Comparison of ENCODE assay signal across 1 cellular context in the genomic region with DNA sequence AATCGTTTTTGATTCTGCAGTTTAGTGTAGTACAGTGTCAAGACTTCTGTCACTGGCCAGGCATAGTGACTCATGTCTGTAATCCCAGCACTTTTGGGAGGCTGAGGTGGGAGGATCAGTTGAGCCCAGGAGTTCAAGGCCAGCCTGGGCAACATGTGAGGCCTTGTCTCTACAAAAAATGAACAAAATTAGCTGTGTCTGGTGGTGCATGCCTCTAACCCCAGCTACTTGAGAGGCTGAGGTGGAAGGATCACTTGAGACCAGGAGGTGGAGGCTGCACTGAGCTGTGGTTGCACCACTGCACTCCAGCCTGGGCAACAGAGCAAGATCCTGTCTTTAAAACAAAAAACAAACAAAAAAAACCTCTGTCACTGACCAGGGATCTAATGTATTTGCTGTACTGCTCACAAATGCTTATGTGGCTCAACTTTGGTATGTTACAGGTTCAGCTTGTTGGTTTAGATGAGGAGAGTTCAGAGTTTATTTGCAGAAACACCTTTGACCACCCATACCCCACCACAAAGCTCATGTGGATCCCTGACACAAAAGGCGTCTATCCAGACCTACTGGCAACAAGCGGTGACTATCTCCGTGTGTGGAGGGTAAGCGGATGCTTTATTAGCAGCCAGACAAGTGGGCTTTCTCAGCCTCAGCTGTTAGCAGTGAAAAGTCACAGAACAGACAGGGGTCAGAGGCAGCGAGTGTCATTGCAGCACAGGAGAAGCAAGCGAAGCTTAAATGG.
TF ChIP-seq lines count a peak whose summit lies in the region.

No MANE protein-coding gene starts in this region.

TF ChIP-seq in HepG2, 621 proteins besides CTCF, POLR2A, EP300 and RAD21 (continues in another document):
- TF ChIP-seq, protein P1, sequence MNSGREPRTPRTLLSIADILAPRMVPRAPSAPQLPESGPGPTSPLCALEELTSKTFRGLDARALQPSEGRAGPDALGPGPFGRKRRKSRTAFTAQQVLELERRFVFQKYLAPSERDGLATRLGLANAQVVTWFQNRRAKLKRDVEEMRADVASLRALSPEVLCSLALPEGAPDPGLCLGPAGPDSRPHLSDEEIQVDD (CRISPR knock-in tag; IDR thresholded peaks at IDR 0.05; ENCODE audit: borderline replicate concordance): no peak
- TF ChIP-seq, protein P2, sequence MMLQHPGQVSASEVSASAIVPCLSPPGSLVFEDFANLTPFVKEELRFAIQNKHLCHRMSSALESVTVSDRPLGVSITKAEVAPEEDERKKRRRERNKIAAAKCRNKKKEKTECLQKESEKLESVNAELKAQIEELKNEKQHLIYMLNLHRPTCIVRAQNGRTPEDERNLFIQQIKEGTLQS (CRISPR knock-in tag; IDR thresholded peaks at IDR 0.05): no peak
- TF ChIP-seq SMARCC2 (IDR thresholded peaks at IDR 0.05) (no peak), ZNF790 (CRISPR knock-in tag; IDR thresholded peaks at IDR 0.05; ENCODE audit: borderline replicate concordance) (peak; percentile 54; the same call in 1 of the 2 replicates), PAX8 (CRISPR knock-in tag; IDR thresholded peaks at IDR 0.05; ENCODE audit: borderline replicate concordance) (0 out of 2 replicates have a peak, but pooled peaks have one; percentile 73), POLR2G (IDR thresholded peaks at IDR 0.05; ENCODE audit: low read depth, low read length) (no peak), MTA1 (CRISPR knock-in tag; IDR thresholded peaks at IDR 0.05; ENCODE audit: borderline replicate concordance) (peak; percentile 91; the same call in 1 of the 2 replicates), TEAD2 (CRISPR knock-in tag; IDR thresholded peaks at IDR 0.05) (no peak), ZMYM2 (CRISPR knock-in tag; IDR thresholded peaks at IDR 0.05) (peak; percentile 100), MED1 (CRISPR knock-in tag; IDR thresholded peaks at IDR 0.05) (peak; percentile 88), CCDC6 (CRISPR knock-in tag; IDR thresholded peaks at IDR 0.05) (peak; percentile 93), ZNF564 (CRISPR knock-in tag; IDR thresholded peaks at IDR 0.05) (peak; percentile 62; the same call in 1 of the 2 replicates), BRD4 (CRISPR knock-in tag; IDR thresholded peaks at IDR 0.05) (no peak), CEBPB (IDR thresholded peaks at IDR 0.05; ENCODE audit: borderline replicate concordance, low read depth, low read length) (peak; percentile 48; the same call in 1 of the 2 replicates), MAFG (CRISPR knock-in tag; IDR thresholded peaks at IDR 0.05) (no peak), KDM5B (CRISPR knock-in tag; IDR thresholded peaks at IDR 0.05; ENCODE audit: borderline replicate concordance) (peak; percentile 57; the same call in 1 of the 2 replicates), STAT5B (CRISPR knock-in tag; IDR thresholded peaks at IDR 0.05) (no peak), PHF5A (CRISPR knock-in tag; IDR thresholded peaks at IDR 0.05; ENCODE audit: low read depth, unreplicated experiment) (peak; percentile 94), MBNL3 (CRISPR knock-in tag; conservative IDR thresholded peaks at IDR 0.05) (no peak), TRIM24 (CRISPR knock-in tag; IDR thresholded peaks at IDR 0.05) (no peak), ZNF180 (CRISPR knock-in tag; IDR thresholded peaks at IDR 0.05; ENCODE audit: borderline replicate concordance, low read depth) (no peak), ZNF343 (CRISPR knock-in tag; IDR thresholded peaks at IDR 0.05) (peak; percentile 63; the same call in 1 of the 2 replicates), CHD4 (IDR thresholded peaks at IDR 0.05; ENCODE audit: borderline replicate concordance, low read length) (peak; percentile 95), SMAD3 (CRISPR knock-in tag; IDR thresholded peaks at IDR 0.05) (peak; percentile 53; the same call in 1 of the 2 replicates), KDM5A (IDR thresholded peaks at IDR 0.05; ENCODE audit: borderline replicate concordance, low read length) (no peak), ERF (CRISPR knock-in tag; IDR thresholded peaks at IDR 0.05) (peak; percentile 73), NBN (conservative IDR thresholded peaks at IDR 0.05) (0 out of 2 replicates have a peak, but pooled peaks have one; percentile 18), NCOA1 (CRISPR knock-in tag; IDR thresholded peaks at IDR 0.05) (peak; percentile 96), ZNF496 (CRISPR knock-in tag; IDR thresholded peaks at IDR 0.05; ENCODE audit: insufficient replicate concordance) (no peak), ASH2L (IDR thresholded peaks at IDR 0.05; ENCODE audit: insufficient read length, low read depth, low read length) (peak; percentile 62), ZNF557 (CRISPR knock-in tag; IDR thresholded peaks at IDR 0.05) (0 out of 2 replicates have a peak, but pooled peaks have one; percentile 40), ZNF235 (CRISPR knock-in tag; IDR thresholded peaks at IDR 0.05; ENCODE audit: borderline replicate concordance) (0 out of 2 replicates have a peak, but pooled peaks have one; percentile 69)
- TF ChIP-seq, protein P3, sequence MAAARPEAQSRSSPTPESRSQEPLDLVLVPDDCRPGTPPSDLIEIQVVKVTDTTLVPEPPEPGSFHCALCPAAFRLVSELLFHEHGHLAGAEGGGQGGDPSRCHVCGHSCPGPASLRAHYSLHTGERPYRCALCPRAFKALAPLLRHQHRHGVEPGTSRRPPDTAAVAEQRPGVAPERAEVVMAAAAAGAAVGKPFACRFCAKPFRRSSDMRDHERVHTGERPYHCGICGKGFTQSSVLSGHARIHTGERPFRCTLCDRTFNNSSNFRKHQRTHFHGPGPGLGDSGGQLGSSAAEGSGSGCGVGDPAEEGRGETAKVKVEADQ (CRISPR knock-in tag; IDR thresholded peaks at IDR 0.05; ENCODE audit: borderline replicate concordance): peak; percentile 74; the same call in 1 of the 2 replicates
- TF ChIP-seq, protein P4, sequence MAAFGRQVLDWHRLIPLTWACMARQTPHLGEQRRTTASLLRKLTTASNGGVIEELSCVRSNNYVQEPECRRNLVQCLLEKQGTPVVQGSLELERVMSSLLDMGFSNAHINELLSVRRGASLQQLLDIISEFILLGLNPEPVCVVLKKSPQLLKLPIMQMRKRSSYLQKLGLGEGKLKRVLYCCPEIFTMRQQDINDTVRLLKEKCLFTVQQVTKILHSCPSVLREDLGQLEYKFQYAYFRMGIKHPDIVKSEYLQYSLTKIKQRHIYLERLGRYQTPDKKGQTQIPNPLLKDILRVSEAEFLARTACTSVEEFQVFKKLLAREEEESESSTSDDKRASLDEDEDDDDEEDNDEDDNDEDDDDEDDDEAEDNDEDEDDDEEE (CRISPR knock-in tag; IDR thresholded peaks at IDR 0.05): 0 out of 2 replicates have a peak, but pooled peaks have one; percentile 28
- TF ChIP-seq, protein P5, sequence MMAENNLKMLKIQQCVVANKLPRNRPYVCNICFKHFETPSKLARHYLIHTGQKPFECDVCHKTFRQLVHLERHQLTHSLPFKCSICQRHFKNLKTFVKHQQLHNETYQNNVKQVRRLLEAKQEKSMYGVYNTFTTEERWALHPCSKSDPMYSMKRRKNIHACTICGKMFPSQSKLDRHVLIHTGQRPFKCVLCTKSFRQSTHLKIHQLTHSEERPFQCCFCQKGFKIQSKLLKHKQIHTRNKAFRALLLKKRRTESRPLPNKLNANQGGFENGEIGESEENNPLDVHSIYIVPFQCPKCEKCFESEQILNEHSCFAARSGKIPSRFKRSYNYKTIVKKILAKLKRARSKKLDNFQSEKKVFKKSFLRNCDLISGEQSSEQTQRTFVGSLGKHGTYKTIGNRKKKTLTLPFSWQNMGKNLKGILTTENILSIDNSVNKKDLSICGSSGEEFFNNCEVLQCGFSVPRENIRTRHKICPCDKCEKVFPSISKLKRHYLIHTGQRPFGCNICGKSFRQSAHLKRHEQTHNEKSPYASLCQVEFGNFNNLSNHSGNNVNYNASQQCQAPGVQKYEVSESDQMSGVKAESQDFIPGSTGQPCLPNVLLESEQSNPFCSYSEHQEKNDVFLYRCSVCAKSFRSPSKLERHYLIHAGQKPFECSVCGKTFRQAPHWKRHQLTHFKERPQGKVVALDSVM (CRISPR knock-in tag; IDR thresholded peaks at IDR 0.05): peak; percentile 100
- TF ChIP-seq, protein P6, sequence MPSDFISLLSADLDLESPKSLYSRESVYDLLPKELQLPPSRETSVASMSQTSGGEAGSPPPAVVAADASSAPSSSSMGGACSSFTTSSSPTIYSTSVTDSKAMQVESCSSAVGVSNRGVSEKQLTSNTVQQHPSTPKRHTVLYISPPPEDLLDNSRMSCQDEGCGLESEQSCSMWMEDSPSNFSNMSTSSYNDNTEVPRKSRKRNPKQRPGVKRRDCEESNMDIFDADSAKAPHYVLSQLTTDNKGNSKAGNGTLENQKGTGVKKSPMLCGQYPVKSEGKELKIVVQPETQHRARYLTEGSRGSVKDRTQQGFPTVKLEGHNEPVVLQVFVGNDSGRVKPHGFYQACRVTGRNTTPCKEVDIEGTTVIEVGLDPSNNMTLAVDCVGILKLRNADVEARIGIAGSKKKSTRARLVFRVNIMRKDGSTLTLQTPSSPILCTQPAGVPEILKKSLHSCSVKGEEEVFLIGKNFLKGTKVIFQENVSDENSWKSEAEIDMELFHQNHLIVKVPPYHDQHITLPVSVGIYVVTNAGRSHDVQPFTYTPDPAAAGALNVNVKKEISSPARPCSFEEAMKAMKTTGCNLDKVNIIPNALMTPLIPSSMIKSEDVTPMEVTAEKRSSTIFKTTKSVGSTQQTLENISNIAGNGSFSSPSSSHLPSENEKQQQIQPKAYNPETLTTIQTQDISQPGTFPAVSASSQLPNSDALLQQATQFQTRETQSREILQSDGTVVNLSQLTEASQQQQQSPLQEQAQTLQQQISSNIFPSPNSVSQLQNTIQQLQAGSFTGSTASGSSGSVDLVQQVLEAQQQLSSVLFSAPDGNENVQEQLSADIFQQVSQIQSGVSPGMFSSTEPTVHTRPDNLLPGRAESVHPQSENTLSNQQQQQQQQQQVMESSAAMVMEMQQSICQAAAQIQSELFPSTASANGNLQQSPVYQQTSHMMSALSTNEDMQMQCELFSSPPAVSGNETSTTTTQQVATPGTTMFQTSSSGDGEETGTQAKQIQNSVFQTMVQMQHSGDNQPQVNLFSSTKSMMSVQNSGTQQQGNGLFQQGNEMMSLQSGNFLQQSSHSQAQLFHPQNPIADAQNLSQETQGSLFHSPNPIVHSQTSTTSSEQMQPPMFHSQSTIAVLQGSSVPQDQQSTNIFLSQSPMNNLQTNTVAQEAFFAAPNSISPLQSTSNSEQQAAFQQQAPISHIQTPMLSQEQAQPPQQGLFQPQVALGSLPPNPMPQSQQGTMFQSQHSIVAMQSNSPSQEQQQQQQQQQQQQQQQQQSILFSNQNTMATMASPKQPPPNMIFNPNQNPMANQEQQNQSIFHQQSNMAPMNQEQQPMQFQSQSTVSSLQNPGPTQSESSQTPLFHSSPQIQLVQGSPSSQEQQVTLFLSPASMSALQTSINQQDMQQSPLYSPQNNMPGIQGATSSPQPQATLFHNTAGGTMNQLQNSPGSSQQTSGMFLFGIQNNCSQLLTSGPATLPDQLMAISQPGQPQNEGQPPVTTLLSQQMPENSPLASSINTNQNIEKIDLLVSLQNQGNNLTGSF (CRISPR knock-in tag; IDR thresholded peaks at IDR 0.05): no peak
- TF ChIP-seq, protein P7, sequence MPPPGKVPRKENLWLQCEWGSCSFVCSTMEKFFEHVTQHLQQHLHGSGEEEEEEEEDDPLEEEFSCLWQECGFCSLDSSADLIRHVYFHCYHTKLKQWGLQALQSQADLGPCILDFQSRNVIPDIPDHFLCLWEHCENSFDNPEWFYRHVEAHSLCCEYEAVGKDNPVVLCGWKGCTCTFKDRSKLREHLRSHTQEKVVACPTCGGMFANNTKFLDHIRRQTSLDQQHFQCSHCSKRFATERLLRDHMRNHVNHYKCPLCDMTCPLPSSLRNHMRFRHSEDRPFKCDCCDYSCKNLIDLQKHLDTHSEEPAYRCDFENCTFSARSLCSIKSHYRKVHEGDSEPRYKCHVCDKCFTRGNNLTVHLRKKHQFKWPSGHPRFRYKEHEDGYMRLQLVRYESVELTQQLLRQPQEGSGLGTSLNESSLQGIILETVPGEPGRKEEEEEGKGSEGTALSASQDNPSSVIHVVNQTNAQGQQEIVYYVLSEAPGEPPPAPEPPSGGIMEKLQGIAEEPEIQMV (CRISPR knock-in tag; IDR thresholded peaks at IDR 0.05; ENCODE audit: low read depth): peak; percentile 32; the same call in 1 of the 2 replicates
- TF ChIP-seq, protein P8, sequence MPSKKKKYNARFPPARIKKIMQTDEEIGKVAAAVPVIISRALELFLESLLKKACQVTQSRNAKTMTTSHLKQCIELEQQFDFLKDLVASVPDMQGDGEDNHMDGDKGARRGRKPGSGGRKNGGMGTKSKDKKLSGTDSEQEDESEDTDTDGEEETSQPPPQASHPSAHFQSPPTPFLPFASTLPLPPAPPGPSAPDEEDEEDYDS (CRISPR knock-in tag; IDR thresholded peaks at IDR 0.05): peak; percentile 49
- TF ChIP-seq, protein P9, sequence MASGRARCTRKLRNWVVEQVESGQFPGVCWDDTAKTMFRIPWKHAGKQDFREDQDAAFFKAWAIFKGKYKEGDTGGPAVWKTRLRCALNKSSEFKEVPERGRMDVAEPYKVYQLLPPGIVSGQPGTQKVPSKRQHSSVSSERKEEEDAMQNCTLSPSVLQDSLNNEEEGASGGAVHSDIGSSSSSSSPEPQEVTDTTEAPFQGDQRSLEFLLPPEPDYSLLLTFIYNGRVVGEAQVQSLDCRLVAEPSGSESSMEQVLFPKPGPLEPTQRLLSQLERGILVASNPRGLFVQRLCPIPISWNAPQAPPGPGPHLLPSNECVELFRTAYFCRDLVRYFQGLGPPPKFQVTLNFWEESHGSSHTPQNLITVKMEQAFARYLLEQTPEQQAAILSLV (CRISPR knock-in tag; IDR thresholded peaks at IDR 0.05; ENCODE audit: borderline replicate concordance): peak; percentile 66; the same call in 1 of the 2 replicates
- TF ChIP-seq, protein P10, sequence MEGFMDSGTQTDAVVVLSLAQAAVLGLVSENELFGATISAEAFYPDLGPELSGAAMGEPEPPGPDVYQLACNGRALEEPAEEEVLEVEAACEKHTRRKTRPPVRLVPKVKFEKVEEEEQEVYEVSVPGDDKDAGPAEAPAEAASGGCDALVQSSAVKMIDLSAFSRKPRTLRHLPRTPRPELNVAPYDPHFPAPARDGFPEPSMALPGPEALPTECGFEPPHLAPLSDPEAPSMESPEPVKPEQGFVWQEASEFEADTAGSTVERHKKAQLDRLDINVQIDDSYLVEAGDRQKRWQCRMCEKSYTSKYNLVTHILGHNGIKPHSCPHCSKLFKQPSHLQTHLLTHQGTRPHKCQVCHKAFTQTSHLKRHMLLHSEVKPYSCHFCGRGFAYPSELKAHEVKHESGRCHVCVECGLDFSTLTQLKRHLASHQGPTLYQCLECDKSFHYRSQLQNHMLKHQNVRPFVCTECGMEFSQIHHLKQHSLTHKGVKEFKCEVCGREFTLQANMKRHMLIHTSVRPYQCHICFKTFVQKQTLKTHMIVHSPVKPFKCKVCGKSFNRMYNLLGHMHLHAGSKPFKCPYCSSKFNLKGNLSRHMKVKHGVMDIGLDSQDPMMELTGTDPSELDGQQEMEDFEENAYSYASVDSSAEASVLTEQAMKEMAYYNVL (CRISPR knock-in tag; IDR thresholded peaks at IDR 0.05; ENCODE audit: borderline replicate concordance): peak; percentile 87
- TF ChIP-seq, protein P11, sequence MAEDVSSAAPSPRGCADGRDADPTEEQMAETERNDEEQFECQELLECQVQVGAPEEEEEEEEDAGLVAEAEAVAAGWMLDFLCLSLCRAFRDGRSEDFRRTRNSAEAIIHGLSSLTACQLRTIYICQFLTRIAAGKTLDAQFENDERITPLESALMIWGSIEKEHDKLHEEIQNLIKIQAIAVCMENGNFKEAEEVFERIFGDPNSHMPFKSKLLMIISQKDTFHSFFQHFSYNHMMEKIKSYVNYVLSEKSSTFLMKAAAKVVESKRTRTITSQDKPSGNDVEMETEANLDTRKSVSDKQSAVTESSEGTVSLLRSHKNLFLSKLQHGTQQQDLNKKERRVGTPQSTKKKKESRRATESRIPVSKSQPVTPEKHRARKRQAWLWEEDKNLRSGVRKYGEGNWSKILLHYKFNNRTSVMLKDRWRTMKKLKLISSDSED (CRISPR knock-in tag; IDR thresholded peaks at IDR 0.05): no peak
- TF ChIP-seq, protein P12, sequence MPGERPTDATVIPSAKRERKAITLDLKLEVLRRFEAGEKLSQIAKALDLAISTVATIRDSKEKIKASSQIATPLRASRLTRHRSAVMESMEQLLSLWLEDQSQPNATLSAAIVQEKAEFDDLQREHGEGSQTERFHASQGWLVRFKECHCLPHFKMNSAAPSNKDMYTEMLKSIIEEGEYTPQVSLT (CRISPR knock-in tag; IDR thresholded peaks at IDR 0.05; ENCODE audit: borderline replicate concordance, low read depth): no peak; the same call in 1 of the 2 replicates
